8 cellular contexts compared by ENCODE assay signal in genomic region chr13:95404141-95404882, GRCh38.
DNase-seq lines count a peak whose midpoint lies in the region; ATAC-seq and TF ChIP-seq lines count a peak whose summit lies in the region.

No MANE protein-coding gene starts in this region.

- H3K9me3 Mint-ChIP-seq in CD14-positive monocyte = no peaks in the 10 kb centered on the region

- H3K27me3 Mint-ChIP-seq in CD14-positive monocyte (ENCODE audit: low read depth in 3 of 3) = peaks cover 9 to 12% (median 9%) of the 10 kb centered on the region in 3 donors

- no peaks in the 10 kb centered on the region for H3K9me3 ChIP-seq in effector memory CD4-positive, alpha-beta T cell (ENCODE audit: control insufficient read depth, low read length)

- TF ChIP-seq CTCF in CD14-positive monocyte (IDR thresholded peaks at IDR 0.05) = peak; percentile 91

- no peaks in the 10 kb centered on the region for H3K36me3 Mint-ChIP-seq in CD14-positive monocyte

- no peaks in the 10 kb centered on the region for H3K27me3 ChIP-seq in effector memory CD4-positive, alpha-beta T cell (replicated peaks; ENCODE audit: control insufficient read depth, insufficient read depth, low read length, poor library complexity, severe bottlenecking)

- H3K4me1 Mint-ChIP-seq in CD14-positive monocyte = peaks cover 13% of the 10 kb centered on the region

- peak overlapping the region in 1 of 7 donors; percentile 17 for H3K27ac Mint-ChIP-seq in CD14-positive monocyte

- ATAC-seq in GM19328 (IDR thresholded peaks at IDR 0.05; ENCODE audit: unreplicated experiment) = peak; percentile 81
- ATAC-seq in HG03457 (IDR thresholded peaks at IDR 0.05; ENCODE audit: unreplicated experiment) = peak; percentile 70

- intact Hi-C loops in CD14-positive monocyte (cut with micrococcal nuclease) = loop anchor here (2.0 to 5.0 kb wide), 2 partner anchors 212 to 214 kb away; no protein-coding TSS in a partner anchor

- peak overlapping the region; percentile 81 to 98 for H3K4me3 Mint-ChIP-seq in CD14-positive monocyte

- H3K4me3 ChIP-seq in effector memory CD4-positive, alpha-beta T cell (ENCODE audit: insufficient read depth, low read depth, low read length, poor library complexity, severe bottlenecking) = peak overlapping the region; percentile 55

- H3K4me1 ChIP-seq in effector memory CD4-positive, alpha-beta T cell (ENCODE audit: control insufficient read depth, insufficient read depth, low read length, poor library complexity, severe bottlenecking) = peaks cover 9% of the 10 kb centered on the region

- no peaks in the 10 kb centered on the region for H3K36me3 ChIP-seq in effector memory CD4-positive, alpha-beta T cell (ENCODE audit: control insufficient read depth, insufficient read depth, low read length)

- H3K27ac ChIP-seq in effector memory CD4-positive, alpha-beta T cell (ENCODE audit: insufficient read depth, low read length, poor library complexity, severe bottlenecking) = no peak overlapping the region

- DNase-seq in CD14-positive monocyte (ENCODE audit: low spot score) (peak; percentile 75), NCI-H748 treated with DMSO at 0.1 percent for 48 hours (lab: John Stamatoyannopoulos, UW) (peak; percentile 77), lung microvascular endothelial cell (ENCODE audit: low read depth in 2 of 2) (peak; percentile 80 to 82)
- DNase-seq in activated CD8-positive, alpha-beta memory T cell treated with anti-CD3 and anti-CD28 coated beads for 1 hour (ENCODE audit: extremely low read depth in 1 of 2, low read depth in 1 of 2) = peak; percentile 39 to 66
- peak; percentile 46 to 65 (median 46) for DNase-seq in effector memory CD4-positive, alpha-beta T cell
- DNase-seq in stimulated activated CD4-positive, alpha-beta T cell treated with anti-CD3 and anti-CD28 coated beads, TNF-alpha, amount 100 ng/mL, for 24 hours (ENCODE audit: low read depth in 3 of 3) = peak; percentile 47 to 69 (median 52)
